Comparison of ENCODE assay signal across 1 cellular context in the genomic region with DNA sequence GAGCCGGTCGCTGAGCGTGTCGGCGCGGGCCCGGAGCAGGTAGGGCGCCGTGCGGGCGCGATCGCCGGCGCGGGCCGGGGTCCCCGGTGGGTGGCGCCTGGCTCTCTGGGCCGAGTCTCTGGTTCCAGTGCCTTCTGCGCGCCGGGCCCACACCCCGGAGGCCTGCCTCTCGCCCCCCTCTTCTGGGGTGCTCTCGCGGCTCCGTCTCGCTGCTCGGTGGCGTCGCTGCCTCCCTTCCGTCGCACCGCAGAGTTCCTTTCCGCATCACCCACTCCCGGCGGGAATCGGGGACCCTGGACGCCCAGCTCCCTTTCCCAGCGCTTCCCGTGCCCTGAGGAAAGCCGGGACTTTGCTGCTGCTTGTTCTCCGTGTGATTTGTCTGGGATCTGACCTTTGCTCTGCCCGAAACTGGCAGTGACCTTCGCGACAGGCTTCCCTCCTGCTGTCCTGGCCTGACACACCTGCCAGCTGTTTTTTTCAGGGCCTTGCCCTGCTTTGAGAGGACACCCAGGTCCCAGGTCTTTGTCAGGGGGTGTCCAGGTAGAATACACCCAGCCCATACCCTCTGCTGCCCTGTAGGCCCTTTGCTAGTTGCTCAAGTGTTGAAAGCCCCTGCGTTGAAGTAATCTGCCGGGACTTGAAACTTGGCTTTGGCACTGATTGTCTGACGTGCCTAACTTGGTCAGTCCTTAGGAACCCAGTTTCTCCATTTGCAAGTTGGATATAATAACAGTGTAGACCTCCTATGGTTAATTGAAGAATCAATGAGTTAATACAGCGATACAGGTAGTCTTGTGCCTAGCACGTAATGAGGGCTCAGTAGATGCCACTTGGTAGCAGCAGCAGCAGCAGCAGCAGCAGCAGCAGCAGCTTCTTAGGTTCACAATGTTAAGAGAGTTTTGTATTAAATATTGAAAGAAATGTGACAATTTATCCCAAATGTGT.
A peak's percentile ranks its signal among the peaks of the same experiment; 100 is the strongest.
TF ChIP-seq lines count a peak whose summit lies in the region.

No MANE protein-coding gene starts in this region.

TF ChIP-seq in K562, 482 proteins besides CTCF, POLR2A, EP300 and RAD21 (continued from another document and continues in another):
- TF ChIP-seq, protein P1, sequence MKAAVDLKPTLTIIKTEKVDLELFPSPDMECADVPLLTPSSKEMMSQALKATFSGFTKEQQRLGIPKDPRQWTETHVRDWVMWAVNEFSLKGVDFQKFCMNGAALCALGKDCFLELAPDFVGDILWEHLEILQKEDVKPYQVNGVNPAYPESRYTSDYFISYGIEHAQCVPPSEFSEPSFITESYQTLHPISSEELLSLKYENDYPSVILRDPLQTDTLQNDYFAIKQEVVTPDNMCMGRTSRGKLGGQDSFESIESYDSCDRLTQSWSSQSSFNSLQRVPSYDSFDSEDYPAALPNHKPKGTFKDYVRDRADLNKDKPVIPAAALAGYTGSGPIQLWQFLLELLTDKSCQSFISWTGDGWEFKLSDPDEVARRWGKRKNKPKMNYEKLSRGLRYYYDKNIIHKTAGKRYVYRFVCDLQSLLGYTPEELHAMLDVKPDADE (conservative IDR thresholded peaks at IDR 0.05; ENCODE audit: control insufficient read depth, low read depth, low read length) = no peak
- 0 out of 2 replicates have a peak, but pooled peaks have one; percentile 17 for TF ChIP-seq CTBP1 (IDR thresholded peaks at IDR 0.05; ENCODE audit: borderline replicate concordance)
- TF ChIP-seq, protein P2, sequence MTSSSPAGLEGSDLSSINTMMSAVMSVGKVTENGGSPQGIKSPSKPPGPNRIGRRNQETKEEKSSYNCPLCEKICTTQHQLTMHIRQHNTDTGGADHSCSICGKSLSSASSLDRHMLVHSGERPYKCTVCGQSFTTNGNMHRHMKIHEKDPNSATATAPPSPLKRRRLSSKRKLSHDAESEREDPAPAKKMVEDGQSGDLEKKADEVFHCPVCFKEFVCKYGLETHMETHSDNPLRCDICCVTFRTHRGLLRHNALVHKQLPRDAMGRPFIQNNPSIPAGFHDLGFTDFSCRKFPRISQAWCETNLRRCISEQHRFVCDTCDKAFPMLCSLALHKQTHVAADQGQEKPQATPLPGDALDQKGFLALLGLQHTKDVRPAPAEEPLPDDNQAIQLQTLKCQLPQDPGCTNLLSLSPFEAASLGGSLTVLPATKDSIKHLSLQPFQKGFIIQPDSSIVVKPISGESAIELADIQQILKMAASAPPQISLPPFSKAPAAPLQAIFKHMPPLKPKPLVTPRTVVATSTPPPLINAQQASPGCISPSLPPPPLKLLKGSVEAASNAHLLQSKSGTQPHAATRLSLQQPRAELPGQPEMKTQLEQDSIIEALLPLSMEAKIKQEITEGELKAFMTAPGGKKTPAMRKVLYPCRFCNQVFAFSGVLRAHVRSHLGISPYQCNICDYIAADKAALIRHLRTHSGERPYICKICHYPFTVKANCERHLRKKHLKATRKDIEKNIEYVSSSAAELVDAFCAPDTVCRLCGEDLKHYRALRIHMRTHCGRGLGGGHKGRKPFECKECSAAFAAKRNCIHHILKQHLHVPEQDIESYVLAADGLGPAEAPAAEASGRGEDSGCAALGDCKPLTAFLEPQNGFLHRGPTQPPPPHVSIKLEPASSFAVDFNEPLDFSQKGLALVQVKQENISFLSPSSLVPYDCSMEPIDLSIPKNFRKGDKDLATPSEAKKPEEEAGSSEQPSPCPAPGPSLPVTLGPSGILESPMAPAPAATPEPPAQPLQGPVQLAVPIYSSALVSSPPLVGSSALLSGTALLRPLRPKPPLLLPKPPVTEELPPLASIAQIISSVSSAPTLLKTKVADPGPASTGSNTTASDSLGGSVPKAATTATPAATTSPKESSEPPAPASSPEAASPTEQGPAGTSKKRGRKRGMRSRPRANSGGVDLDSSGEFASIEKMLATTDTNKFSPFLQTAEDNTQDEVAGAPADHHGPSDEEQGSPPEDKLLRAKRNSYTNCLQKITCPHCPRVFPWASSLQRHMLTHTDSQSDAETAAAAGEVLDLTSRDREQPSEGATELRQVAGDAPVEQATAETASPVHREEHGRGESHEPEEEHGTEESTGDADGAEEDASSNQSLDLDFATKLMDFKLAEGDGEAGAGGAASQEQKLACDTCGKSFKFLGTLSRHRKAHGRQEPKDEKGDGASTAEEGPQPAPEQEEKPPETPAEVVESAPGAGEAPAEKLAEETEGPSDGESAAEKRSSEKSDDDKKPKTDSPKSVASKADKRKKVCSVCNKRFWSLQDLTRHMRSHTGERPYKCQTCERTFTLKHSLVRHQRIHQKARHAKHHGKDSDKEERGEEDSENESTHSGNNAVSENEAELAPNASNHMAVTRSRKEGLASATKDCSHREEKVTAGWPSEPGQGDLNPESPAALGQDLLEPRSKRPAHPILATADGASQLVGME (CRISPR knock-in tag; IDR thresholded peaks at IDR 0.05) = no peak
- TF ChIP-seq, protein P3, sequence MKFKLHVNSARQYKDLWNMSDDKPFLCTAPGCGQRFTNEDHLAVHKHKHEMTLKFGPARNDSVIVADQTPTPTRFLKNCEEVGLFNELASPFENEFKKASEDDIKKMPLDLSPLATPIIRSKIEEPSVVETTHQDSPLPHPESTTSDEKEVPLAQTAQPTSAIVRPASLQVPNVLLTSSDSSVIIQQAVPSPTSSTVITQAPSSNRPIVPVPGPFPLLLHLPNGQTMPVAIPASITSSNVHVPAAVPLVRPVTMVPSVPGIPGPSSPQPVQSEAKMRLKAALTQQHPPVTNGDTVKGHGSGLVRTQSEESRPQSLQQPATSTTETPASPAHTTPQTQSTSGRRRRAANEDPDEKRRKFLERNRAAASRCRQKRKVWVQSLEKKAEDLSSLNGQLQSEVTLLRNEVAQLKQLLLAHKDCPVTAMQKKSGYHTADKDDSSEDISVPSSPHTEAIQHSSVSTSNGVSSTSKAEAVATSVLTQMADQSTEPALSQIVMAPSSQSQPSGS (CRISPR knock-in tag; IDR thresholded peaks at IDR 0.05) = no peak
- no peak for TF ChIP-seq ASH1L (IDR thresholded peaks at IDR 0.05; ENCODE audit: borderline replicate concordance, low read depth, partially characterized antibody)
- no peak for TF ChIP-seq SMARCA5 (IDR thresholded peaks at IDR 0.05)
- 0 out of 2 replicates have a peak, but pooled peaks have one; percentile 24 for TF ChIP-seq CREM (IDR thresholded peaks at IDR 0.05; ENCODE audit: low read depth)
- TF ChIP-seq RB1 (IDR thresholded peaks at IDR 0.05; ENCODE audit: low read depth) = 0 out of 2 replicates have a peak, but pooled peaks have one; percentile 45
- TF ChIP-seq OTX1 (CRISPR knock-in tag; IDR thresholded peaks at IDR 0.05) = no peak
- TF ChIP-seq ESRRB (CRISPR knock-in tag; IDR thresholded peaks at IDR 0.05; ENCODE audit: borderline replicate concordance) = no peak
- TF ChIP-seq EZH2 (IDR thresholded peaks at IDR 0.05; ENCODE audit: borderline replicate concordance, low read depth, low read length) = no peak
- TF ChIP-seq YBX1 (IDR thresholded peaks at IDR 0.05) = no peak
- no peak for TF ChIP-seq GTF2F1 (IDR thresholded peaks at IDR 0.05; ENCODE audit: low read depth, low read length)
- no peak for TF ChIP-seq ZNF224 (CRISPR knock-in tag; IDR thresholded peaks at IDR 0.05)
- TF ChIP-seq RBBP5 (IDR thresholded peaks at IDR 0.05; ENCODE audit: borderline replicate concordance, insufficient read depth, low read length, poor library complexity, severe bottlenecking) = peak; percentile 53
- TF ChIP-seq HMGN3 (IDR thresholded peaks at IDR 0.05; ENCODE audit: borderline replicate concordance, extremely low read depth, insufficient read length, low read depth, low read length) = peak; percentile 17
- TF ChIP-seq PCBP2 (IDR thresholded peaks at IDR 0.05; ENCODE audit: low read depth, low read length, poor library complexity, severe bottlenecking) = no peak
- TF ChIP-seq NR2C2 (CRISPR knock-in tag; IDR thresholded peaks at IDR 0.05) = 0 out of 2 replicates have a peak, but pooled peaks have one; percentile 18
- TF ChIP-seq NR2C2 (tag; IDR thresholded peaks at IDR 0.05) = no peak; the same call in 1 of the 2 replicates
- TF ChIP-seq NR1H2 (CRISPR knock-in tag; IDR thresholded peaks at IDR 0.05) = 0 out of 2 replicates have a peak, but pooled peaks have one; percentile 58
- no peak for TF ChIP-seq ZNF778 (CRISPR knock-in tag; IDR thresholded peaks at IDR 0.05)
- TF ChIP-seq SAP30 (IDR thresholded peaks at IDR 0.05; ENCODE audit: borderline replicate concordance, insufficient read depth, low read depth, low read length, poor library complexity, severe bottlenecking) = peak; percentile 27
- TF ChIP-seq SUPT5H (IDR thresholded peaks at IDR 0.05) = no peak
- TF ChIP-seq, protein P4, sequence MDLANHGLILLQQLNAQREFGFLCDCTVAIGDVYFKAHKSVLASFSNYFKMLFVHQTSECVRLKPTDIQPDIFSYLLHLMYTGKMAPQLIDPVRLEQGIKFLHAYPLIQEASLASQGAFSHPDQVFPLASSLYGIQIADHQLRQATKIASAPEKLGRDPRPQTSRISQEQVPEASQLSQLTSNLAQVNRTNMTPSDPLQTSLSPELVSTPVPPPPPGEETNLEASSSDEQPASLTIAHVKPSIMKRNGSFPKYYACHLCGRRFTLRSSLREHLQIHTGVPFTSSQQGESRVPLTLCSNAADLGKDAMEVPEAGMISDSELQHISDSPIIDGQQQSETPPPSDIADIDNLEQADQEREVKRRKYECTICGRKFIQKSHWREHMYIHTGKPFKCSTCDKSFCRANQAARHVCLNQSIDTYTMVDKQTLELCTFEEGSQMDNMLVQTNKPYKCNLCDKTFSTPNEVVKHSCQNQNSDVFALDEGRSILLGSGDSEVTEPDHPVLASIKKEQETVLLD (IDR thresholded peaks at IDR 0.05) = no peak
- TF ChIP-seq, protein P5, sequence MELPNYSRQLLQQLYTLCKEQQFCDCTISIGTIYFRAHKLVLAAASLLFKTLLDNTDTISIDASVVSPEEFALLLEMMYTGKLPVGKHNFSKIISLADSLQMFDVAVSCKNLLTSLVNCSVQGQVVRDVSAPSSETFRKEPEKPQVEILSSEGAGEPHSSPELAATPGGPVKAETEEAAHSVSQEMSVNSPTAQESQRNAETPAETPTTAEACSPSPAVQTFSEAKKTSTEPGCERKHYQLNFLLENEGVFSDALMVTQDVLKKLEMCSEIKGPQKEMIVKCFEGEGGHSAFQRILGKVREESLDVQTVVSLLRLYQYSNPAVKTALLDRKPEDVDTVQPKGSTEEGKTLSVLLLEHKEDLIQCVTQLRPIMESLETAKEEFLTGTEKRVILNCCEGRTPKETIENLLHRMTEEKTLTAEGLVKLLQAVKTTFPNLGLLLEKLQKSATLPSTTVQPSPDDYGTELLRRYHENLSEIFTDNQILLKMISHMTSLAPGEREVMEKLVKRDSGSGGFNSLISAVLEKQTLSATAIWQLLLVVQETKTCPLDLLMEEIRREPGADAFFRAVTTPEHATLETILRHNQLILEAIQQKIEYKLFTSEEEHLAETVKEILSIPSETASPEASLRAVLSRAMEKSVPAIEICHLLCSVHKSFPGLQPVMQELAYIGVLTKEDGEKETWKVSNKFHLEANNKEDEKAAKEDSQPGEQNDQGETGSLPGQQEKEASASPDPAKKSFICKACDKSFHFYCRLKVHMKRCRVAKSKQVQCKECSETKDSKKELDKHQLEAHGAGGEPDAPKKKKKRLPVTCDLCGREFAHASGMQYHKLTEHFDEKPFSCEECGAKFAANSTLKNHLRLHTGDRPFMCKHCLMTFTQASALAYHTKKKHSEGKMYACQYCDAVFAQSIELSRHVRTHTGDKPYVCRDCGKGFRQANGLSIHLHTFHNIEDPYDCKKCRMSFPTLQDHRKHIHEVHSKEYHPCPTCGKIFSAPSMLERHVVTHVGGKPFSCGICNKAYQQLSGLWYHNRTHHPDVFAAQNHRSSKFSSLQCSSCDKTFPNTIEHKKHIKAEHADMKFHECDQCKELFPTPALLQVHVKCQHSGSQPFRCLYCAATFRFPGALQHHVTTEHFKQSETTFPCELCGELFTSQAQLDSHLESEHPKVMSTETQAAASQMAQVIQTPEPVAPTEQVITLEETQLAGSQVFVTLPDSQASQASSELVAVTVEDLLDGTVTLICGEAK (IDR thresholded peaks at IDR 0.05) = no peak
- TF ChIP-seq, protein P5 (CRISPR knock-in tag; IDR thresholded peaks at IDR 0.05) = no peak
- TF ChIP-seq NCOA1 (IDR thresholded peaks at IDR 0.05; ENCODE audit: low read depth) = no peak
- TF ChIP-seq ESRRA (IDR thresholded peaks at IDR 0.05; ENCODE audit: borderline replicate concordance, low read depth) = no peak
- no peak for TF ChIP-seq SNIP1 (IDR thresholded peaks at IDR 0.05; ENCODE audit: low read depth)
- TF ChIP-seq, protein P6, sequence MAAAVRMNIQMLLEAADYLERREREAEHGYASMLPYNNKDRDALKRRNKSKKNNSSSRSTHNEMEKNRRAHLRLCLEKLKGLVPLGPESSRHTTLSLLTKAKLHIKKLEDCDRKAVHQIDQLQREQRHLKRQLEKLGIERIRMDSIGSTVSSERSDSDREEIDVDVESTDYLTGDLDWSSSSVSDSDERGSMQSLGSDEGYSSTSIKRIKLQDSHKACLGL (CRISPR knock-in tag; IDR thresholded peaks at IDR 0.05; ENCODE audit: borderline replicate concordance, poor library complexity, severe bottlenecking) = no peak
